In genomic region chr1:174417921-174418320, GRCh38 we compare ENCODE assay signal across 26 cellular contexts. TPM values are rescaled to one million over a fixed set of nuclear protein-coding genes. Genes with fewer than 3 reads are reported as not detected.
"Had no signal": no experiment of that assay in that cellular context is flagged by ENCODE, and none has a peak within 500 bp of the region (broad histone marks: within the 10 kb centered on the region; RNA-seq: fewer than 3 reads in every experiment).

No MANE protein-coding gene starts in this region.

- H3K4me3 ChIP-seq: neural progenitor cell, ovary, psoas muscle, right lobe of liver, sigmoid colon, stomach, thoracic aorta, tibial artery, transverse colon, upper lobe of right lung, uterus had no signal

- ATAC-seq: natural killer cell; psoas muscle; right cardiac atrium; right lobe of liver; stimulated activated effector memory CD8-positive, alpha-beta T cell treated with anti-CD3 and anti-CD28 coated beads, Interleukin-12 subunit alpha, Interleukin-12 subunit beta, amount 100 ng/mL, for 72 hours; stimulated activated naive B cell treated with anti-CD40 and anti-IgM and Interleukin-4, amounts not matched to agents 10 μg/mL and 1 μg/mL and 100 μg/mL, for 72 hours; upper lobe of right lung had no signal

- H3K27ac ChIP-seq: neural progenitor cell, ovary, parathyroid adenoma, psoas muscle, right lobe of liver, sigmoid colon, stomach, thoracic aorta, tibial artery, transverse colon, upper lobe of right lung, uterus had no signal

- FAIRE-seq: small intestine had no signal

- H3K4me1 ChIP-seq: neural progenitor cell, parathyroid adenoma, psoas muscle, right lobe of liver, sigmoid colon, stomach, transverse colon, upper lobe of right lung, uterus had no signal

- H3K36me3 ChIP-seq: neural progenitor cell, ovary, right lobe of liver, sigmoid colon, stomach, thoracic aorta, tibial artery, transverse colon, upper lobe of right lung, uterus had no signal

- H3K9me3 ChIP-seq: ovary, psoas muscle, right lobe of liver, sigmoid colon, stomach, thoracic aorta, transverse colon, upper lobe of right lung, uterus had no signal

- H3K27me3 ChIP-seq: neural progenitor cell, ovary, right lobe of liver, sigmoid colon, stomach, tibial artery, transverse colon, upper lobe of right lung, uterus had no signal

- DNase-seq: natural killer cell; occipital lobe; ovary; posterior cingulate gyrus; psoas muscle; right cardiac atrium; right lobe of liver; sigmoid colon; small intestine; stimulated activated CD4-positive, alpha-beta T cell treated with anti-CD3 and anti-CD28 coated beads, Interleukin-15, amount 100 ng/mL, for 24 hours; stimulated activated CD4-positive, alpha-beta T cell treated with anti-CD3 and anti-CD28 coated beads, Interleukin-2, amount 100 ng/mL, for 24 hours; stimulated activated CD4-positive, alpha-beta T cell treated with anti-CD3 and anti-CD28 coated beads, Interleukin-2, amount 100 ng/mL, for 48 hours; stimulated activated CD4-positive, alpha-beta T cell treated with anti-CD3 and anti-CD28 coated beads, Interleukin-4, amount 100 ng/mL, for 24 hours; stimulated activated naive B cell treated with anti-CD40 and anti-IgM and Interleukin-4, amounts not matched to agents 10 μg/mL and 1 μg/mL and 100 μg/mL, for 72 hours; stimulated activated naive CD4-positive, alpha-beta T cell treated with Interleukin-2 at 50 U/mL for 16 hours; stomach; tibial artery; transverse colon; upper lobe of right lung; uterus had no signal

RNA-seq across cellular contexts. Expression of gene GPR52, which starts 29.8 kb away (rescaled TPM):
- polyA plus RNA-seq: neural cell, stomach, urinary bladder had no signal
